ENCODE assay signal across 18 cellular contexts in the genomic region with DNA sequence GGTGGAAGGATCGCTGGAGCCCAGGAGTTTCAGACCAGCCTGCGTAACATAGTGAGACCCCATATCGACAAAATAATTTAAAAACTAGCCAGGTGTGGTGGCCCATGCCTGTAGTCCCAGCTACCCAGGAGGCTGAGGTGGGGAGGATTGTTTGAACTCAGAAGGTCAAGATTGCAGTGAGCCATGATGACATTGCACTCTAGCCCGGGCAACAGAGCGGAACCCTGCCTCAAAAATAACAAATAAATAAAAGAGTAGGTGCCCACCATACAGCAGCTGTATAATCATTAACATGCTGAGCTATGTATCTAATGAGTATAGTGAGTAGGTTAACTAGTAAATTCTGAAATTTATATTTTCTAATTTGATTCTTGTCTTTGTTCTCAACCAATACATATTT.
"Had no signal": no experiment of that assay in that cellular context is flagged by ENCODE, and none has a peak within 500 bp of the region (broad histone marks: within the 10 kb centered on the region; RNA-seq: fewer than 3 reads in every experiment).

No MANE protein-coding gene starts in this region.

- H3K36me3 Mint-ChIP-seq: natural killer cell had no signal

- H3K27ac Mint-ChIP-seq: natural killer cell; stimulated activated naive B cell treated with anti-CD40 and anti-IgM and Interleukin-4, amounts not matched to agents 10 μg/mL and 1 μg/mL and 100 μg/mL, for 72 hours had no signal

- H3K9me3 Mint-ChIP-seq: natural killer cell; stimulated activated naive B cell treated with anti-CD40 and anti-IgM and Interleukin-4, amounts not matched to agents 10 μg/mL and 1 μg/mL and 100 μg/mL, for 72 hours had no signal

- H3K27me3 Mint-ChIP-seq: stimulated activated naive B cell treated with anti-CD40 and anti-IgM and Interleukin-4, amounts not matched to agents 10 μg/mL and 1 μg/mL and 100 μg/mL, for 72 hours had no signal

- H3K4me3 ChIP-seq: esophagus squamous epithelium, gastroesophageal sphincter, right atrium auricular region, sigmoid colon, skin epidermis, stomach, thoracic aorta, transverse colon had no signal

- ATAC-seq: gastroesophageal sphincter; left lobe of liver; natural killer cell; stimulated activated naive B cell treated with anti-CD40 and anti-IgM and Interleukin-4, amounts not matched to agents 10 μg/mL and 1 μg/mL and 100 μg/mL, for 72 hours had no signal

- H3K9me3 ChIP-seq: esophagus squamous epithelium, gastroesophageal sphincter, right atrium auricular region, sigmoid colon, stomach, thoracic aorta, transverse colon had no signal

- DNase-seq: effector memory CD4-positive, alpha-beta T cell; esophagus squamous epithelium; foreskin fibroblast; kidney; mammary epithelial cell; natural killer cell; sigmoid colon; stimulated activated CD4-positive, alpha-beta T cell treated with anti-CD3 and anti-CD28 coated beads, Interleukin-2, amount 100 ng/mL, for 24 hours; stimulated activated CD4-positive, alpha-beta T cell treated with anti-CD3 and anti-CD28 coated beads, Interleukin-4, amount 100 ng/mL, for 4 hours; stimulated activated naive B cell treated with anti-CD40 and anti-IgM and Interleukin-4, amounts not matched to agents 10 μg/mL and 1 μg/mL and 100 μg/mL, for 72 hours; stomach; substantia nigra; transverse colon had no signal

- H3K4me3 Mint-ChIP-seq: natural killer cell; stimulated activated naive B cell treated with anti-CD40 and anti-IgM and Interleukin-4, amounts not matched to agents 10 μg/mL and 1 μg/mL and 100 μg/mL, for 72 hours had no signal

- H3K4me1 ChIP-seq: esophagus squamous epithelium, gastroesophageal sphincter, right atrium auricular region, sigmoid colon, stomach, transverse colon had no signal

- H3K27ac ChIP-seq: esophagus squamous epithelium, gastroesophageal sphincter, right atrium auricular region, sigmoid colon, skin epidermis, stomach, thoracic aorta, transverse colon had no signal

- FAIRE-seq: kidney had no signal

- H3K27me3 ChIP-seq: esophagus squamous epithelium, gastroesophageal sphincter, right atrium auricular region, sigmoid colon, stomach, transverse colon had no signal

- H3K4me1 Mint-ChIP-seq: natural killer cell had no signal
